13 cellular contexts compared by ENCODE assay signal in genomic region chr2:230721712-230722111, GRCh38. TPM values are rescaled to one million over a fixed set of nuclear protein-coding genes. Genes with fewer than 3 reads are reported as not detected.
A peak's percentile ranks its signal among the peaks of the same experiment; 100 is the strongest.
DNase-seq lines count a peak whose midpoint lies in the region; ATAC-seq, FAIRE-seq and TF ChIP-seq lines count a peak whose summit lies in the region.
"Had no signal": no experiment of that assay in that cellular context is flagged by ENCODE, and none has a peak within 500 bp of the region (broad histone marks: within the 10 kb centered on the region; RNA-seq: fewer than 3 reads in every experiment).

No MANE protein-coding gene starts in this region.

- TF ChIP-seq CTCF in astrocyte (IDR thresholded peaks at IDR 0.05; ENCODE audit: insufficient read depth, low read depth, low read length) = no peak
- TF ChIP-seq CTCF in heart left ventricle (IDR thresholded peaks at IDR 0.05) = no peak

- H3K9me3 Mint-ChIP-seq in activated CD4-positive, alpha-beta T cell treated with anti-CD3 and anti-CD28 coated beads, Interleukin-2, amount 10 ng/mL, durations not matched to agents 7 days and 5 days = no peaks in the 10 kb centered on the region
- H3K9me3 Mint-ChIP-seq in astrocyte (ENCODE audit: unreplicated experiment) = no peaks in the 10 kb centered on the region
- no peaks in the 10 kb centered on the region for H3K9me3 Mint-ChIP-seq in stimulated activated effector memory CD8-positive, alpha-beta T cell treated with anti-CD3 and anti-CD28 coated beads, Interleukin-12 subunit alpha, Interleukin-12 subunit beta, amount 100 ng/mL, for 72 hours

- H3K4me3 ChIP-seq in astrocyte (ENCODE audit: insufficient read depth, low read depth, low read length) = no peak overlapping the region
- no peak overlapping the region for H3K4me3 ChIP-seq in heart left ventricle
- H3K4me3 ChIP-seq: A549, ascending aorta, skin epidermis, transverse colon had no signal

- peaks cover 68% of the 10 kb centered on the region for H3K36me3 Mint-ChIP-seq in activated CD4-positive, alpha-beta T cell treated with anti-CD3 and anti-CD28 coated beads, Interleukin-2, amount 10 ng/mL, durations not matched to agents 7 days and 5 days (ENCODE audit: low read depth)
- peaks cover 4% of the 10 kb centered on the region for H3K36me3 Mint-ChIP-seq in astrocyte (ENCODE audit: low read depth, unreplicated experiment)
- peaks cover 76% of the 10 kb centered on the region for H3K36me3 Mint-ChIP-seq in stimulated activated effector memory CD8-positive, alpha-beta T cell treated with anti-CD3 and anti-CD28 coated beads, Interleukin-12 subunit alpha, Interleukin-12 subunit beta, amount 100 ng/mL, for 72 hours

- CTCF ChIA-PET in activated CD4-positive, alpha-beta T cell treated with anti-CD3 and anti-CD28 coated beads, Interleukin-2, amount 10 ng/mL, durations not matched to agents 7 days and 5 days (lab: Charles Lee) = interaction anchor here (1.0 to 1.1 kb wide), 3 partner anchors 8 to 11 kb away, joined by 3 to 4 read pairs (median 3); partner anchors contain the start of gene CAB39

- no peaks in the 10 kb centered on the region for H3K27me3 Mint-ChIP-seq in activated CD4-positive, alpha-beta T cell treated with anti-CD3 and anti-CD28 coated beads, Interleukin-2, amount 10 ng/mL, durations not matched to agents 7 days and 5 days
- H3K27me3 Mint-ChIP-seq in astrocyte (ENCODE audit: low read depth, unreplicated experiment) = no peaks in the 10 kb centered on the region

- intact Hi-C loops in heart left ventricle (cut with DNase I) = no loop called here

- H4K20me1 ChIP-seq in astrocyte (ENCODE audit: insufficient read depth, low read length) = peaks cover 81% of the 10 kb centered on the region

- H3K9ac ChIP-seq in astrocyte (ENCODE audit: low read length) = no peak overlapping the region

- no peak overlapping the region for H3K4me2 ChIP-seq in astrocyte (ENCODE audit: low read length)
- H3K4me2 ChIP-seq: A549 had no signal

- POLR2A ChIA-PET in activated CD4-positive, alpha-beta T cell treated with anti-CD3 and anti-CD28 coated beads, Interleukin-2, amount 10 ng/mL, durations not matched to agents 7 days and 5 days (lab: Charles Lee) = interaction anchor here (0.6 kb wide), 2 partner anchors 19 to 118 kb away, joined by 3 read pairs; no protein-coding TSS in a partner anchor

- no peaks in the 10 kb centered on the region for H3K36me3 ChIP-seq in astrocyte (ENCODE audit: insufficient read depth, low read length)
- peaks cover 0 to 24% (median 12%) of the 10 kb centered on the region in 9 donors for H3K36me3 ChIP-seq in heart left ventricle

- no peak overlapping the region for H3K27ac ChIP-seq in astrocyte (ENCODE audit: low read depth, low read length)
- peak overlapping the region in 1 of 12 donors; percentile 39 for H3K27ac ChIP-seq in heart left ventricle
- H3K27ac ChIP-seq: A549 had no signal

- no peak for TF ChIP-seq POLR2A in heart left ventricle (IDR thresholded peaks at IDR 0.05)

- peak overlapping the region; percentile 64 for H3K4me3 Mint-ChIP-seq in activated CD4-positive, alpha-beta T cell treated with anti-CD3 and anti-CD28 coated beads, Interleukin-2, amount 10 ng/mL, durations not matched to agents 7 days and 5 days
- H3K4me3 Mint-ChIP-seq in astrocyte (ENCODE audit: unreplicated experiment) = no peak overlapping the region
- no peak overlapping the region for H3K4me3 Mint-ChIP-seq in stimulated activated effector memory CD8-positive, alpha-beta T cell treated with anti-CD3 and anti-CD28 coated beads, Interleukin-12 subunit alpha, Interleukin-12 subunit beta, amount 100 ng/mL, for 72 hours

- peaks cover 87% of the 10 kb centered on the region for H3K4me1 Mint-ChIP-seq in activated CD4-positive, alpha-beta T cell treated with anti-CD3 and anti-CD28 coated beads, Interleukin-2, amount 10 ng/mL, durations not matched to agents 7 days and 5 days
- peaks cover 38% of the 10 kb centered on the region for H3K4me1 Mint-ChIP-seq in astrocyte (ENCODE audit: low read depth, unreplicated experiment)
- peaks cover 59% of the 10 kb centered on the region for H3K4me1 Mint-ChIP-seq in stimulated activated effector memory CD8-positive, alpha-beta T cell treated with anti-CD3 and anti-CD28 coated beads, Interleukin-12 subunit alpha, Interleukin-12 subunit beta, amount 100 ng/mL, for 72 hours

- no peak for ATAC-seq in stimulated activated effector memory CD8-positive, alpha-beta T cell treated with anti-CD3 and anti-CD28 coated beads, Interleukin-12 subunit alpha, Interleukin-12 subunit beta, amount 100 ng/mL, for 72 hours
- ATAC-seq in heart left ventricle = no peak
- ATAC-seq: A549 had no signal

- DNase-seq in activated CD4-positive, alpha-beta T cell treated with anti-CD3 and anti-CD28 coated beads, Interleukin-2, amount 10 ng/mL, durations not matched to agents 7 days and 5 days = peak; percentile 32
- DNase-seq in activated CD4-positive, alpha-beta T cell treated with anti-CD3 and anti-CD28 coated beads for 48 hours = no peak
- peak; percentile 73 for DNase-seq in HS-5 (ENCODE audit: low read depth)
- peak; percentile 37 for DNase-seq in astrocyte (ENCODE audit: low read depth)
- DNase-seq in stimulated activated effector memory CD8-positive, alpha-beta T cell treated with anti-CD3 and anti-CD28 coated beads, Interleukin-12 subunit alpha, Interleukin-12 subunit beta, amount 100 ng/mL, for 72 hours (ENCODE audit: low spot score in 2 of 2) = no peak
- DNase-seq in C1 segment of cervical spinal cord (lab: John Stamatoyannopoulos, UW) = no peak
- no peak for DNase-seq in heart left ventricle
- DNase-seq in GM19239 (ENCODE audit: insufficient read length, low spot score) = no peak
- DNase-seq: transverse colon had no signal

- H3K9me3 ChIP-seq in astrocyte (ENCODE audit: insufficient read depth, low read depth, low read length) = no peaks in the 10 kb centered on the region
- no peaks in the 10 kb centered on the region for H3K9me3 ChIP-seq in heart left ventricle
- H3K9me3 ChIP-seq: A549, ascending aorta, transverse colon had no signal

- H3K27me3 ChIP-seq in astrocyte (ENCODE audit: insufficient read depth, low read length) (no peaks in the 10 kb centered on the region), heart left ventricle (no peaks in the 10 kb centered on the region)
- H3K27me3 ChIP-seq: ascending aorta, transverse colon had no signal

- peaks cover 19% of the 10 kb centered on the region for H3K4me1 ChIP-seq in astrocyte (ENCODE audit: insufficient read depth, low read length)
- H3K4me1 ChIP-seq in heart left ventricle = peaks cover 0 to 84% (median 51%) of the 10 kb centered on the region in 12 donors
- H3K4me1 ChIP-seq: A549 had no signal

- 71 to 78% (median 75%) methylated on average over 1 of the region's 1 CpG for WGBS in heart left ventricle, 4 donors

- no peak for FAIRE-seq in astrocyte (lab: Jason Lieb, UNC)
- FAIRE-seq in GM19239 (lab: Jason Lieb, UNC) = no peak
- FAIRE-seq: A549, islet of Langerhans had no signal

- H2AFZ ChIP-seq in astrocyte (ENCODE audit: low read depth, low read length) = no peak overlapping the region

- H3K27ac Mint-ChIP-seq in activated CD4-positive, alpha-beta T cell treated with anti-CD3 and anti-CD28 coated beads, Interleukin-2, amount 10 ng/mL, durations not matched to agents 7 days and 5 days = peak overlapping the region; percentile 70
- H3K27ac Mint-ChIP-seq in astrocyte (ENCODE audit: unreplicated experiment) = no peak overlapping the region
- peak overlapping the region; percentile 23 for H3K27ac Mint-ChIP-seq in stimulated activated effector memory CD8-positive, alpha-beta T cell treated with anti-CD3 and anti-CD28 coated beads, Interleukin-12 subunit alpha, Interleukin-12 subunit beta, amount 100 ng/mL, for 72 hours

- H3K79me2 ChIP-seq in astrocyte (ENCODE audit: insufficient read depth, low read length) = peaks cover 95% of the 10 kb centered on the region

RNA-seq across cellular contexts. Expression of gene CAB39, which starts 9.1 kb away (rescaled TPM):
- 100 to 1,000 TPM; 135 to 154 TPM for total RNA-seq in activated CD4-positive, alpha-beta T cell treated with anti-CD3 and anti-CD28 coated beads, Interleukin-2, amount 10 ng/mL, durations not matched to agents 7 days and 5 days
- 58.6 and 66.6 TPM in 2 replicates for total RNA-seq in astrocyte
- 10 to 100 TPM; 64.3 to 99.2 (median 84.8) TPM for total RNA-seq in heart left ventricle
- 10 to 100 TPM; 28.6 to 48.7 TPM for polyA plus RNA-seq in heart left ventricle

Comparison
In these comparisons a context has a peak if more than half of its experiments do, and no peak if none do; other contexts are left out.
1. DNase-seq: peak in activated CD4-positive, alpha-beta T cell treated with anti-CD3 and anti-CD28 coated beads, Interleukin-2, amount 10 ng/mL, durations not matched to agents 7 days and 5 days (single experiment), HS-5 (single experiment) and astrocyte (single experiment); none in activated CD4-positive, alpha-beta T cell treated with anti-CD3 and anti-CD28 coated beads for 48 hours (single experiment), stimulated activated effector memory CD8-positive, alpha-beta T cell treated with anti-CD3 and anti-CD28 coated beads, Interleukin-12 subunit alpha, Interleukin-12 subunit beta, amount 100 ng/mL, for 72 hours (0 of 2), C1 segment of cervical spinal cord (0 of 14), heart left ventricle (0 of 5) and GM19239 (single experiment).